In the genomic region with DNA sequence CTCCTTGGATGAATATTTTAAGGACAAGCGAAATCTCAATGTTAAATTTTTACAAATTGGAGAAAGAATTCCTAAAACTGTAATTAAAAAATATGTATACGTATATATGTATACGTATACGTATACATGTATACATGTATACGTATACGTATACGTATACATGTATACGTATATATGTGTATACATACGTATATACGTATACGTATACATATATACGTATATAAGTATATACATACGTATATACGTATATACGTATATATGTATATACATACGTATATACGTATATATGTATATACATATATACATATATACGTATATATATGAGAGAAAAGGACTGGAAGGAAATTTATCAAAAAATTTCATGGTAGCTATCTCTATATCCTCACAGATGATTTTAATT, we compare ENCODE assay signal across 33 cellular contexts.
"Had no signal": no experiment of that assay in that cellular context is flagged by ENCODE, and none has a peak within 500 bp of the region (broad histone marks: within the 10 kb centered on the region; RNA-seq: fewer than 3 reads in every experiment).

No MANE protein-coding gene starts in this region.

- H3K27ac ChIP-seq: ascending aorta, cardiac muscle cell, SJSA1, WERI-Rb-1 had no signal

- DNase-seq: activated CD4-positive, alpha-beta T cell treated with anti-CD3 and anti-CD28 coated beads, Interleukin-2, amount 10 ng/mL, durations not matched to agents 24 days and 14 days; activated CD4-positive, alpha-beta T cell treated with anti-CD3 and anti-CD28 coated beads, Interleukin-2, amount 50 U/mL, for 4 hours; activated CD8-positive, alpha-beta T cell treated with anti-CD3 and anti-CD28 coated beads for 36 hours; activated effector memory CD4-positive, alpha-beta T cell treated with anti-CD3 and anti-CD28 coated beads, Interleukin-2, amount 50 U/mL, for 16 hours; activated naive CD4-positive, alpha-beta T cell; activated naive CD4-positive, alpha-beta T cell treated with anti-CD3 and anti-CD28 coated beads, Interleukin-2, amount 50 U/mL, for 16 hours; activated naive CD8-positive, alpha-beta T cell treated with anti-CD3 and anti-CD28 coated beads, Interleukin-2, amount 10 ng/mL, durations not matched to agents 7 days and 5 days; activated T-cell treated with anti-CD3 and anti-CD28 coated beads, Interleukin-2, amount 50 U/mL, for 1 hour; activated T-cell treated with anti-CD3 and anti-CD28 coated beads, Interleukin-2, amount 50 U/mL, for 72 hours; amygdala; Kasumi-1; MG63; NCI-H1048; NCI-H1105 treated with DMSO at 0.1 percent for 48 hours; NCI-H1436; NCI-H1694; NCI-H1930; NCI-H2081 treated with DMSO at 0.1 percent for 48 hours; NCI-H345; NCI-H524 treated with DMSO at 0.1 percent for 48 hours; RPMI8226; SHP77 treated with DMSO at 0.1 percent for 48 hours; SW 1271; T-helper 1 cell; T-helper 2 cell; T-helper 9 cell; WERI-Rb-1 had no signal

- H3K27me3 ChIP-seq: ascending aorta, cardiac muscle cell, MG63, SJSA1 had no signal

- H3K4me1 Mint-ChIP-seq: activated CD4-positive, alpha-beta T cell treated with anti-CD3 and anti-CD28 coated beads, Interleukin-2, amount 10 ng/mL, durations not matched to agents 24 days and 14 days; activated naive CD8-positive, alpha-beta T cell treated with anti-CD3 and anti-CD28 coated beads, Interleukin-2, amount 10 ng/mL, durations not matched to agents 7 days and 5 days; activated T-helper 17 cell treated with anti-CD3 and anti-CD28 coated beads, Interleukin-2, amount 50 U/mL, for 72 hours; central memory CD8-positive, alpha-beta T cell had no signal

- H3K4me3 Mint-ChIP-seq: activated CD4-positive, alpha-beta T cell treated with anti-CD3 and anti-CD28 coated beads, Interleukin-2, amount 10 ng/mL, durations not matched to agents 24 days and 14 days; activated CD8-positive, alpha-beta T cell treated with anti-CD3 and anti-CD28 coated beads for 36 hours; activated naive CD8-positive, alpha-beta T cell treated with anti-CD3 and anti-CD28 coated beads, Interleukin-2, amount 10 ng/mL, durations not matched to agents 7 days and 5 days; activated T-cell treated with anti-CD3 and anti-CD28 coated beads, Interleukin-2, amount 50 U/mL, for 72 hours; activated T-helper 17 cell treated with anti-CD3 and anti-CD28 coated beads, Interleukin-2, amount 50 U/mL, for 72 hours; central memory CD8-positive, alpha-beta T cell had no signal

- H3K27me3 Mint-ChIP-seq: activated CD4-positive, alpha-beta T cell treated with anti-CD3 and anti-CD28 coated beads, Interleukin-2, amount 10 ng/mL, durations not matched to agents 24 days and 14 days; activated CD8-positive, alpha-beta T cell treated with anti-CD3 and anti-CD28 coated beads for 36 hours; activated naive CD8-positive, alpha-beta T cell treated with anti-CD3 and anti-CD28 coated beads, Interleukin-2, amount 10 ng/mL, durations not matched to agents 7 days and 5 days had no signal

- H3K27ac Mint-ChIP-seq: activated CD4-positive, alpha-beta T cell treated with anti-CD3 and anti-CD28 coated beads, Interleukin-2, amount 10 ng/mL, durations not matched to agents 24 days and 14 days; activated CD8-positive, alpha-beta T cell treated with anti-CD3 and anti-CD28 coated beads for 36 hours; activated naive CD8-positive, alpha-beta T cell treated with anti-CD3 and anti-CD28 coated beads, Interleukin-2, amount 10 ng/mL, durations not matched to agents 7 days and 5 days; activated T-cell treated with anti-CD3 and anti-CD28 coated beads, Interleukin-2, amount 50 U/mL, for 72 hours; activated T-helper 17 cell treated with anti-CD3 and anti-CD28 coated beads, Interleukin-2, amount 50 U/mL, for 72 hours had no signal

- H3K36me3 ChIP-seq: ascending aorta, cardiac muscle cell, MG63, SJSA1, WERI-Rb-1 had no signal

- H3K9me3 Mint-ChIP-seq: activated CD4-positive, alpha-beta T cell treated with anti-CD3 and anti-CD28 coated beads, Interleukin-2, amount 10 ng/mL, durations not matched to agents 24 days and 14 days; activated CD8-positive, alpha-beta T cell treated with anti-CD3 and anti-CD28 coated beads for 36 hours had no signal

- ATAC-seq: activated CD8-positive, alpha-beta T cell treated with anti-CD3 and anti-CD28 coated beads for 36 hours; activated T-cell treated with anti-CD3 and anti-CD28 coated beads, Interleukin-2, amount 50 U/mL, for 72 hours; activated T-helper 17 cell treated with anti-CD3 and anti-CD28 coated beads, Interleukin-2, amount 50 U/mL, for 72 hours; Panc1 had no signal

- H3K4me3 ChIP-seq: ascending aorta, cardiac muscle cell, MG63, SJSA1 had no signal

- H3K4me1 ChIP-seq: ascending aorta, SJSA1 had no signal

- H3K9me3 ChIP-seq: ascending aorta, MG63, SJSA1 had no signal
